Comparison of ENCODE assay signal across 19 cellular contexts in genomic region chr2:108884629-108885028, GRCh38.
DNase-seq lines count a peak whose midpoint lies in the region; ATAC-seq, FAIRE-seq and TF ChIP-seq lines count a peak whose summit lies in the region.
"Had no signal": no experiment of that assay in that cellular context is flagged by ENCODE, and none has a peak within 500 bp of the region (broad histone marks: within the 10 kb centered on the region; RNA-seq: fewer than 3 reads in every experiment).

No MANE protein-coding gene starts in this region.

- no peak overlapping the region for H3K9ac ChIP-seq in neural progenitor cell

- H3K4me2 ChIP-seq in neural progenitor cell, result no peak overlapping the region
- H3K4me2 ChIP-seq: A549 had no signal

- H3K27ac Mint-ChIP-seq in neural progenitor cell, result no peak overlapping the region
- H3K27ac Mint-ChIP-seq in natural killer cell, result no peak overlapping the region
- H3K27ac Mint-ChIP-seq: activated CD4-positive, alpha-beta T cell treated with anti-CD3 and anti-CD28 coated beads, Interleukin-2, amount 10 ng/mL, durations not matched to agents 7 days and 5 days; activated naive CD8-positive, alpha-beta T cell treated with anti-CD3 and anti-CD28 coated beads for 36 hours; activated T-helper 2 cell treated with anti-CD3 and anti-CD28 coated beads, Interferon-gamma antibody, Interleukin-2, Interleukin-4, amounts not matched to agents 10 μg/mL and 5 μg/mL and 100 μg/mL, durations not matched to agents 14 hours and 24 hours and 36 hours; T-cell had no signal

- TF ChIP-seq CTCF in bronchial epithelial cell (IDR thresholded peaks at IDR 0.05; ENCODE audit: insufficient read depth, low read length, severe bottlenecking) (no peak), neural progenitor cell (IDR thresholded peaks at IDR 0.05) (no peak), natural killer cell (IDR thresholded peaks at IDR 0.05) (no peak)

- ATAC-seq in activated CD4-positive, CD25-positive, alpha-beta regulatory T cell treated with anti-CD3 and anti-CD28 coated beads, Interleukin-2, amount 50 U/mL, for 24 hours, result no peak
- no peak for ATAC-seq in natural killer cell
- ATAC-seq: A549, right cardiac atrium, Right ventricle myocardium inferior, T-cell had no signal

- FAIRE-seq in bronchial epithelial cell (lab: Jason Lieb, UNC), result no peak
- FAIRE-seq: A549 had no signal

- no peak overlapping the region for H3K4me3 ChIP-seq in bronchial epithelial cell (ENCODE audit: low read depth, low read length)
- no peak overlapping the region for H3K4me3 ChIP-seq in neural progenitor cell
- H3K4me3 ChIP-seq: A549 had no signal

- H3K4me3 Mint-ChIP-seq in neural progenitor cell (no peak overlapping the region), natural killer cell (no peak overlapping the region)
- H3K4me3 Mint-ChIP-seq: activated CD4-positive, alpha-beta T cell treated with anti-CD3 and anti-CD28 coated beads, Interleukin-2, amount 10 ng/mL, durations not matched to agents 7 days and 5 days; activated naive CD8-positive, alpha-beta T cell treated with anti-CD3 and anti-CD28 coated beads for 36 hours; T-cell had no signal

- H3K79me2 ChIP-seq in neural progenitor cell (ENCODE audit: low read depth), result no peaks in the 10 kb centered on the region

- H3K4me1 Mint-ChIP-seq in neural progenitor cell (peaks cover 3% of the 10 kb centered on the region), natural killer cell (no peaks in the 10 kb centered on the region)
- H3K4me1 Mint-ChIP-seq: activated CD4-positive, alpha-beta T cell treated with anti-CD3 and anti-CD28 coated beads, Interleukin-2, amount 10 ng/mL, durations not matched to agents 7 days and 5 days; activated naive CD8-positive, alpha-beta T cell treated with anti-CD3 and anti-CD28 coated beads for 36 hours; T-cell had no signal

- H4K20me1 ChIP-seq in neural progenitor cell (ENCODE audit: low read depth), result no peaks in the 10 kb centered on the region

- H3K9me3 ChIP-seq in neural progenitor cell (ENCODE audit: low read depth), result peaks cover 24% of the 10 kb centered on the region

- intact Hi-C loops in natural killer cell (cut with micrococcal nuclease), result no loop called here

- H3K36me3 ChIP-seq in bronchial epithelial cell (ENCODE audit: control insufficient read depth, insufficient read depth, low read length), result no peaks in the 10 kb centered on the region
- H3K36me3 ChIP-seq in neural progenitor cell, result peaks cover 2% of the 10 kb centered on the region

- peaks cover 58% of the 10 kb centered on the region for H3K9me3 Mint-ChIP-seq in neural progenitor cell
- H3K9me3 Mint-ChIP-seq in natural killer cell, result peaks cover 8 to 11% of the 10 kb centered on the region in 2 donors

- H3K36me3 Mint-ChIP-seq in neural progenitor cell, result peaks cover 39% of the 10 kb centered on the region
- peaks cover 3% of the 10 kb centered on the region for H3K36me3 Mint-ChIP-seq in natural killer cell

- H3K4me1 ChIP-seq in neural progenitor cell, result no peaks in the 10 kb centered on the region
- H3K4me1 ChIP-seq: A549 had no signal

- peaks cover 2% of the 10 kb centered on the region for H3K27me3 Mint-ChIP-seq in neural progenitor cell (ENCODE audit: insufficient read depth, low read depth)
- peaks cover 0 to 5% of the 10 kb centered on the region in 2 donors for H3K27me3 Mint-ChIP-seq in natural killer cell (ENCODE audit: low read depth in 2 of 2)
- H3K27me3 Mint-ChIP-seq: activated naive CD8-positive, alpha-beta T cell treated with anti-CD3 and anti-CD28 coated beads for 36 hours; T-cell had no signal

- H2AFZ ChIP-seq in neural progenitor cell (replicated peaks), result no peak overlapping the region

- no peak overlapping the region for H3K27ac ChIP-seq in neural progenitor cell
- H3K27ac ChIP-seq: A549 had no signal

- no peaks in the 10 kb centered on the region for H3K27me3 ChIP-seq in bronchial epithelial cell (ENCODE audit: control insufficient read depth, insufficient read depth, low read length)
- H3K27me3 ChIP-seq in neural progenitor cell, result no peaks in the 10 kb centered on the region

- DNase-seq in NCI-H524 (lab: John Stamatoyannopoulos, UW) (peak; percentile 8 to 47), NCI-H524 treated with DMSO at 0.1 percent for 48 hours (lab: John Stamatoyannopoulos, UW) (no peak), NCI-H2196 (lab: John Stamatoyannopoulos, UW; ENCODE audit: unreplicated experiment) (peak; percentile 45), bronchial epithelial cell (ENCODE audit: low read depth) (peak; percentile 15), neural progenitor cell (ENCODE audit: low spot score) (peak; percentile 13), epidermal melanocyte (ENCODE audit: insufficient read length, low spot score) (no peak), natural killer cell (no peak)
- DNase-seq: activated CD4-positive, alpha-beta T cell treated with anti-CD3 and anti-CD28 coated beads, Interleukin-2, amount 10 ng/mL, durations not matched to agents 7 days and 5 days; activated naive CD8-positive, alpha-beta T cell treated with anti-CD3 and anti-CD28 coated beads for 36 hours; effector memory CD4-positive, alpha-beta T cell; glutamatergic neuron; NCI-H146; NCI-H446; right cardiac atrium; T-cell had no signal

- no peaks in the 10 kb centered on the region for H3F3A ChIP-seq in neural progenitor cell (ENCODE audit: low read depth)

Comparison
In these comparisons a context has a peak if more than half of its experiments do, and no peak if none do; other contexts are left out.
1. DNase-seq: peak in NCI-H524 (2 of 2), NCI-H2196 (single experiment), bronchial epithelial cell (single experiment) and neural progenitor cell (single experiment); none in NCI-H524 treated with DMSO at 0.1 percent for 48 hours (single experiment), epidermal melanocyte (single experiment) and natural killer cell (single experiment).